26 cellular contexts compared by ENCODE assay signal in genomic region chr13:100549316-100549715, GRCh38. TPM values are rescaled to one million over a fixed set of nuclear protein-coding genes. Genes with fewer than 3 reads are reported as not detected.
DNase-seq lines count a peak whose midpoint lies in the region; FAIRE-seq and TF ChIP-seq lines count a peak whose summit lies in the region.
"Had no signal": no experiment of that assay in that cellular context is flagged by ENCODE, and none has a peak within 500 bp of the region (broad histone marks: within the 10 kb centered on the region; RNA-seq: fewer than 3 reads in every experiment).

No MANE protein-coding gene starts in this region.

- H3K36me3 ChIP-seq in H7 (replicated peaks; ENCODE audit: control insufficient read depth, insufficient read depth, low read length), result no peaks in the 10 kb centered on the region
- H3K36me3 ChIP-seq: BE2C had no signal

- DNase-seq in NCI-H2227 treated with DMSO at 0.1 percent for 48 hours (lab: John Stamatoyannopoulos, UW), result peak; percentile 7
- DNase-seq in NCI-H2227 (lab: John Stamatoyannopoulos, UW; ENCODE audit: unreplicated experiment), result no peak
- peak; percentile 37 for DNase-seq in H7
- peak; percentile 14 for DNase-seq in iPS-NIHi11 (ENCODE audit: low spot score)
- DNase-seq in osteocyte (ENCODE audit: extremely low spot score, unreplicated experiment), result peak; percentile 38
- no peak for DNase-seq in GM12892 (ENCODE audit: insufficient read length)
- DNase-seq in RKO (ENCODE audit: low spot score), result no peak
- DNase-seq in NCI-H2029 (lab: John Stamatoyannopoulos, UW), result no peak
- DNase-seq: BE2C; CD8-positive, alpha-beta memory T cell; DMS 273 treated with DMSO at 0.1 percent for 48 hours; DMS79; EL; GDM1; Kasumi-1; NCI-H1092 treated with DMSO at 0.1 percent for 48 hours; NCI-H1436; NCI-H187; NCI-H446 treated with DMSO at 0.1 percent for 48 hours; NCI-H526; SIG-M5 had no signal

- H3K4me1 Mint-ChIP-seq in osteocyte (ENCODE audit: unreplicated experiment), result peaks cover 53% of the 10 kb centered on the region
- H3K4me1 Mint-ChIP-seq: CD14-positive monocyte; CD8-positive, alpha-beta memory T cell had no signal

- no peak overlapping the region for H3K27ac Mint-ChIP-seq in osteocyte (ENCODE audit: unreplicated experiment)

- H3K27me3 ChIP-seq in H7 (ENCODE audit: control insufficient read depth, insufficient read depth, low read length), result no peaks in the 10 kb centered on the region
- H3K27me3 ChIP-seq: BE2C had no signal

- H3K27me3 Mint-ChIP-seq in osteocyte (ENCODE audit: unreplicated experiment), result no peaks in the 10 kb centered on the region
- H3K27me3 Mint-ChIP-seq: CD8-positive, alpha-beta memory T cell had no signal

- H3K4me3 Mint-ChIP-seq in osteocyte (ENCODE audit: unreplicated experiment), result no peak overlapping the region
- H3K4me3 Mint-ChIP-seq: CD14-positive monocyte; CD8-positive, alpha-beta memory T cell had no signal

- TF ChIP-seq CTCF in osteocyte (IDR thresholded peaks at IDR 0.05), result no peak

- peaks cover under 1% of the 10 kb centered on the region for H3K9me3 Mint-ChIP-seq in osteocyte (ENCODE audit: unreplicated experiment)
- H3K9me3 Mint-ChIP-seq: CD8-positive, alpha-beta memory T cell had no signal

- FAIRE-seq in GM12892 (lab: Jason Lieb, UNC), result no peak
- FAIRE-seq: GM12878, HTR-8/SVneo, K562 had no signal

- no peaks in the 10 kb centered on the region for H3K36me3 Mint-ChIP-seq in osteocyte (ENCODE audit: unreplicated experiment)
- H3K36me3 Mint-ChIP-seq: CD14-positive monocyte had no signal

- TF ChIP-seq POLR2A in GM12892 (IDR thresholded peaks at IDR 0.05; ENCODE audit: low read depth, low read length), result no peak

- H3K4me3 ChIP-seq in H7 (ENCODE audit: insufficient read depth, low read depth, low read length), result no peak overlapping the region
- H3K4me3 ChIP-seq: GM12878, K562, SK-N-MC had no signal

RNA-seq across cellular contexts. Expression of gene GGACT, which starts 39.3 kb away (rescaled TPM):
- total RNA-seq in H7 (2014; rRNA removed; shearing (Covaris generic)), result 1.4 and 3.0 TPM in 2 replicates
- 7.1 and 10.4 TPM in 2 replicates for total RNA-seq in osteocyte
- 4.7 TPM for polyA plus RNA-seq in GM12892 (2012; ENCODE audit: missing spikeins)

Comparison
In these comparisons a context has a peak if more than half of its experiments do, and no peak if none do; other contexts are left out.
1. DNase-seq: peak in NCI-H2227 treated with DMSO at 0.1 percent for 48 hours (single experiment), H7 (single experiment), iPS-NIHi11 (single experiment) and osteocyte (single experiment); none in NCI-H2227 (single experiment), GM12892 (single experiment), RKO (single experiment) and NCI-H2029 (single experiment).